1 cellular context compared by ENCODE assay signal in genomic region chr4:48504352-48504751, GRCh38.
TF ChIP-seq lines count a peak whose summit lies in the region.

No MANE protein-coding gene starts in this region.

TF ChIP-seq in IMR-90, 13 proteins besides CTCF, POLR2A, EP300 and RAD21:
- TF ChIP-seq CHD1 (IDR thresholded peaks at IDR 0.05; ENCODE audit: low read depth, low read length), result no peak
- no peak for TF ChIP-seq FOS (IDR thresholded peaks at IDR 0.05; ENCODE audit: low read depth, low read length)
- no peak for TF ChIP-seq CEBPB (IDR thresholded peaks at IDR 0.05; ENCODE audit: low read depth, low read length)
- no peak for TF ChIP-seq MAFK (IDR thresholded peaks at IDR 0.05; ENCODE audit: low read depth, low read length)
- TF ChIP-seq MAZ (IDR thresholded peaks at IDR 0.05; ENCODE audit: borderline replicate concordance, low read depth, low read length), result no peak
- TF ChIP-seq RFX5 (IDR thresholded peaks at IDR 0.05; ENCODE audit: low read depth, low read length), result no peak
- no peak for TF ChIP-seq RCOR1 (IDR thresholded peaks at IDR 0.05; ENCODE audit: insufficient replicate concordance, low read length)
- TF ChIP-seq NFE2L2 (IDR thresholded peaks at IDR 0.05; ENCODE audit: low read depth, low read length), result no peak
- no peak for TF ChIP-seq USF2 (IDR thresholded peaks at IDR 0.05; ENCODE audit: low read depth, low read length)
- TF ChIP-seq BHLHE40 (IDR thresholded peaks at IDR 0.05; ENCODE audit: low read depth, low read length), result no peak
